In genomic region chr22:46071451-46072029, GRCh38 we compare ENCODE assay signal across 8 cellular contexts.
DNase-seq lines count a peak whose midpoint lies in the region; ATAC-seq, FAIRE-seq and TF ChIP-seq lines count a peak whose summit lies in the region.

No MANE protein-coding gene starts in this region.

- peaks cover 58% of the 10 kb centered on the region for H3K4me1 Mint-ChIP-seq in activated naive CD4-positive, alpha-beta T cell treated with anti-CD3 and anti-CD28 coated beads, Interleukin-2, amount 50 U/mL, for 24 hours
- H3K4me1 Mint-ChIP-seq in type B pancreatic cell (ENCODE audit: unreplicated experiment), result peaks cover 12% of the 10 kb centered on the region

- ATAC-seq in GM18519 (IDR thresholded peaks at IDR 0.05; ENCODE audit: low FRiP score, unreplicated experiment), result no peak

- H3K9me3 Mint-ChIP-seq in activated naive CD4-positive, alpha-beta T cell treated with anti-CD3 and anti-CD28 coated beads, Interleukin-2, amount 50 U/mL, for 24 hours, result no peaks in the 10 kb centered on the region
- H3K9me3 Mint-ChIP-seq in type B pancreatic cell, result no peaks in the 10 kb centered on the region

- peak overlapping the region; percentile 88 for H3K4me3 Mint-ChIP-seq in activated naive CD4-positive, alpha-beta T cell treated with anti-CD3 and anti-CD28 coated beads, Interleukin-2, amount 50 U/mL, for 24 hours
- peak overlapping the region; percentile 86 for H3K4me3 Mint-ChIP-seq in type B pancreatic cell

- H3K36me3 Mint-ChIP-seq in activated naive CD4-positive, alpha-beta T cell treated with anti-CD3 and anti-CD28 coated beads, Interleukin-2, amount 50 U/mL, for 24 hours, result no peaks in the 10 kb centered on the region
- no peaks in the 10 kb centered on the region for H3K36me3 Mint-ChIP-seq in type B pancreatic cell

- DNase-seq in DMS53 (lab: John Stamatoyannopoulos, UW) (peak; percentile 91), HT-29 (ENCODE audit: low spot score) (peak; percentile 85), RCC 7860 (ENCODE audit: low spot score) (peak; percentile 82), glomerular visceral epithelial cell (ENCODE audit: extremely low spot score) (peak; percentile 91), non-pigmented ciliary epithelial cell (ENCODE audit: low read depth) (peak; percentile 51), type B pancreatic cell (ENCODE audit: extremely low spot score, unreplicated experiment) (no peak)

- peak overlapping the region; percentile 96 for H3K27ac Mint-ChIP-seq in activated naive CD4-positive, alpha-beta T cell treated with anti-CD3 and anti-CD28 coated beads, Interleukin-2, amount 50 U/mL, for 24 hours
- no peak overlapping the region for H3K27ac Mint-ChIP-seq in type B pancreatic cell

- no peak for FAIRE-seq in RCC 7860 (lab: Jason Lieb, UNC)

- no peaks in the 10 kb centered on the region for H3K27me3 Mint-ChIP-seq in activated naive CD4-positive, alpha-beta T cell treated with anti-CD3 and anti-CD28 coated beads, Interleukin-2, amount 50 U/mL, for 24 hours
- peaks cover 76% of the 10 kb centered on the region for H3K27me3 Mint-ChIP-seq in type B pancreatic cell

- TF ChIP-seq CTCF in type B pancreatic cell (conservative IDR thresholded peaks at IDR 0.05), result no peak
